Comparison of ENCODE assay signal across 17 cellular contexts in the genomic region with DNA sequence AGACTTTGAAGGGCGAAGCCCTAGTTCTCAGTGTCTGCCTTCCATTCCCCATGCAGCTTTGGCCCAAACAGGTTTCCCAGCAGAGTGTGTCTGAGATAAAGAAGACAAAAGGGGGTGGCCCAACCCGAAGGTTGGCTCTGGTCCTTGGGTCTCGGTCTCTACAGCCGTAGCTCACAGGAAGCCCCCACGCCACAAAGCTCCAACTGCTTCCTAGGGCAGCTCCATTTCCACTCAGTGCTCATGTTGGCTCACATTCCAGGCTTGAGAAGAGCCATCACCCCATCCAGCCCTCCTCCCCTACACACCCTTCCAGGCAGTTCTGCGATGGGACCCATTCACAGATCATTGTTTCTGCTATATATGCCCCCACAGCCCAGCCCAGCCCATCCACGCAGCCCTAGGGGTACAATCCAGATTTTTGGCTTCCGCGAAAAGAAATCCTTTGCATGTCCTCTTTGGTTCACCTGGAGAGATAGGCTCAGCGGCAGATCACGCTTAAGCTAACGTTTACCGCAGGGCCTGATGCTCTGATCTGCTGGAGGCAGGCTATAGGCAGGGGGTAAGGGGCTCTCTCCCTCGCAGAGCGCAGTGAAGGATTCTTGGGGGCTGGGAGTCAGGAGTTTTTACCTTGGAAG. TPM values are rescaled to one million over a fixed set of nuclear protein-coding genes. Genes with fewer than 3 reads are reported as not detected.
DNase-seq lines count a peak whose midpoint lies in the region; ATAC-seq and TF ChIP-seq lines count a peak whose summit lies in the region.
"Had no signal": no experiment of that assay in that cellular context is flagged by ENCODE, and none has a peak within 500 bp of the region (broad histone marks: within the 10 kb centered on the region; RNA-seq: fewer than 3 reads in every experiment).

No MANE protein-coding gene starts in this region.

- TF ChIP-seq CTCF in PC-3 (conservative IDR thresholded peaks at IDR 0.05; ENCODE audit: low read depth, low read length) (no peak), PC-9 (conservative IDR thresholded peaks at IDR 0.05) (no peak)

- no peak overlapping the region for H3K4me3 Mint-ChIP-seq in activated CD8-positive, alpha-beta memory T cell treated with anti-CD3 and anti-CD28 coated beads, Interleukin-2, amount 10 ng/mL, durations not matched to agents 7 days and 5 days

- no peaks in the 10 kb centered on the region for H3K36me3 Mint-ChIP-seq in activated CD8-positive, alpha-beta memory T cell treated with anti-CD3 and anti-CD28 coated beads, Interleukin-2, amount 10 ng/mL, durations not matched to agents 7 days and 5 days

- H2AFZ ChIP-seq in PC-3 (ENCODE audit: low read length) (no peak overlapping the region; the same call in 1 of the 2 replicates), PC-9 (no peak overlapping the region)

- H3K27ac Mint-ChIP-seq in activated CD8-positive, alpha-beta memory T cell treated with anti-CD3 and anti-CD28 coated beads, Interleukin-2, amount 10 ng/mL, durations not matched to agents 7 days and 5 days = no peak overlapping the region

- H3K27me3 ChIP-seq in PC-3 (ENCODE audit: low read length) (no peaks in the 10 kb centered on the region), skeletal muscle tissue (ENCODE audit: control insufficient read depth in 3 of 3, insufficient read depth in 3 of 3, low read length in 3 of 3) (peaks cover 22 to 68% (median 33%) of the 10 kb centered on the region in 3 donors), PC-9 (ENCODE audit: insufficient read depth, low read depth) (no peaks in the 10 kb centered on the region)

- H3K4me1 Mint-ChIP-seq in activated CD8-positive, alpha-beta memory T cell treated with anti-CD3 and anti-CD28 coated beads, Interleukin-2, amount 10 ng/mL, durations not matched to agents 7 days and 5 days = peaks cover 16% of the 10 kb centered on the region

- DNase-seq in activated CD8-positive, alpha-beta memory T cell treated with anti-CD3 and anti-CD28 coated beads for 24 hours = peak; percentile 56
- no peak for DNase-seq in activated CD8-positive, alpha-beta memory T cell treated with anti-CD3 and anti-CD28 coated beads, Interleukin-2, amount 10 ng/mL, durations not matched to agents 7 days and 5 days
- peak; percentile 31 for DNase-seq in PC-3
- peak; percentile 18 for DNase-seq in left kidney (ENCODE audit: low read depth, low spot score)
- DNase-seq in PC-9 = no peak
- DNase-seq in GM19238 (ENCODE audit: insufficient read length, low spot score) = no peak
- DNase-seq: heart right ventricle; left ventricle myocardium inferior; NCI-H2227 treated with DMSO at 0.1 percent for 48 hours; nucleus accumbens; stimulated activated CD4-positive, alpha-beta T cell treated with anti-CD3 and anti-CD28 coated beads, Interleukin-12 subunit alpha, Interleukin-12 subunit beta, amount 100 ng/mL, for 4 hours had no signal

- peaks cover 43% of the 10 kb centered on the region for H3K4me1 ChIP-seq in PC-3 (ENCODE audit: insufficient read depth, low read length)
- H3K4me1 ChIP-seq in skeletal muscle tissue (ENCODE audit: control insufficient read depth in 3 of 3, insufficient read depth in 3 of 3, low read length in 3 of 3) = peaks cover 0 to 43% (median 16%) of the 10 kb centered on the region in 3 donors
- no peaks in the 10 kb centered on the region for H3K4me1 ChIP-seq in PC-9 (replicated peaks; ENCODE audit: insufficient read depth)
- H3K4me1 ChIP-seq: Caco-2 had no signal

- peak overlapping the region; percentile 91 for H3K4me3 ChIP-seq in PC-3 (ENCODE audit: low read length)
- H3K4me3 ChIP-seq in skeletal muscle tissue (ENCODE audit: low read length in 3 of 3) = peak overlapping the region in 1 of 3 donors; percentile 78
- H3K4me3 ChIP-seq in PC-9 = no peak overlapping the region

- H3K36me3 ChIP-seq in PC-3 (ENCODE audit: low read depth, low read length) (no peaks in the 10 kb centered on the region), skeletal muscle tissue (ENCODE audit: control insufficient read depth in 3 of 3, insufficient read depth in 3 of 3, low read length in 3 of 3) (no peaks in the 10 kb centered on the region), PC-9 (ENCODE audit: low read depth) (no peaks in the 10 kb centered on the region)
- H3K36me3 ChIP-seq: heart right ventricle, left ventricle myocardium inferior had no signal

- POLR2A ChIA-PET in PC-3 (lab: Charles Lee; ENCODE audit: unreplicated experiment) = interaction anchor here (0.6 kb wide), 2 partner anchors 75 to 858 kb away, joined by 3 to 5 read pairs; no protein-coding TSS in a partner anchor
- POLR2A ChIA-PET in PC-9 (lab: Charles Lee; ENCODE audit: unreplicated experiment) = no interaction called here

- CTCF ChIA-PET in activated CD8-positive, alpha-beta memory T cell treated with anti-CD3 and anti-CD28 coated beads, Interleukin-2, amount 10 ng/mL, durations not matched to agents 7 days and 5 days (lab: Charles Lee) = interaction anchor here (0.6 to 3.2 kb wide), 4 partner anchors 12 to 66 kb away, joined by 3 to 12 read pairs (median 8); no protein-coding TSS in a partner anchor
- CTCF ChIA-PET in PC-3 (lab: Charles Lee) = interaction anchor here (0.6 to 0.7 kb wide), 2 partner anchors 8 to 822 kb away, joined by 3 read pairs; a partner anchor contains a TSS
- CTCF ChIA-PET in PC-9 (lab: Charles Lee) = interaction anchor here (0.6 kb wide), 1 partner anchor 781 kb away, joined by 3 read pairs; no protein-coding TSS in a partner anchor

- H3K27ac ChIP-seq in PC-3 (ENCODE audit: low read length) = peak overlapping the region; percentile 97
- no peak overlapping the region for H3K27ac ChIP-seq in skeletal muscle tissue (ENCODE audit: low read depth, low read length)
- H3K27ac ChIP-seq in PC-9 = no peak overlapping the region
- H3K27ac ChIP-seq: heart right ventricle, left ventricle myocardium inferior had no signal

- H4K20me1 ChIP-seq in PC-3 (ENCODE audit: low read length) (no peaks in the 10 kb centered on the region; the same call in 1 of the 2 replicates), PC-9 (ENCODE audit: insufficient read depth) (no peaks in the 10 kb centered on the region)

- no peak for ATAC-seq in activated CD8-positive, alpha-beta memory T cell treated with anti-CD3 and anti-CD28 coated beads, Interleukin-2, amount 10 ng/mL, durations not matched to agents 7 days and 5 days
- ATAC-seq in PC-3 (0 out of 2 replicates have a peak, but pooled peaks have one; percentile 1), HG02763 (IDR thresholded peaks at IDR 0.05; ENCODE audit: unreplicated experiment) (no peak)
- ATAC-seq: heart right ventricle, SK-N-SH treated with all-trans-retinoic acid at 6 μM for 48 hours had no signal

- H3F3A ChIP-seq in PC-3 (ENCODE audit: low read length, unreplicated experiment) (no peaks in the 10 kb centered on the region), PC-9 (ENCODE audit: insufficient read depth, low read depth) (peaks cover 14% of the 10 kb centered on the region)

- H3K79me2 ChIP-seq in PC-3 (ENCODE audit: low read length) (peaks cover 100% of the 10 kb centered on the region), PC-9 (ENCODE audit: low read depth) (no peaks in the 10 kb centered on the region)

- H3K9me3 ChIP-seq in PC-3 (ENCODE audit: low read length) = no peaks in the 10 kb centered on the region
- no peaks in the 10 kb centered on the region for H3K9me3 ChIP-seq in skeletal muscle tissue (ENCODE audit: control insufficient read depth in 3 of 3, low read length in 3 of 3)
- no peaks in the 10 kb centered on the region for H3K9me3 ChIP-seq in PC-9 (ENCODE audit: insufficient read depth, low read depth)
- H3K9me3 ChIP-seq: Caco-2, heart right ventricle, left ventricle myocardium inferior had no signal

- BruUV-seq in PC-3 (replicated peaks; lab: Mats Ljungman, UMichigan) = no TSS peak
- BruUV-seq in PC-9 (replicated peaks; lab: Mats Ljungman, UMichigan) = no TSS peak

- peak overlapping the region; percentile 99 for H3K4me2 ChIP-seq in PC-3 (ENCODE audit: low read length)
- no peak overlapping the region for H3K4me2 ChIP-seq in PC-9

- no peaks in the 10 kb centered on the region for H3K9me3 Mint-ChIP-seq in activated CD8-positive, alpha-beta memory T cell treated with anti-CD3 and anti-CD28 coated beads, Interleukin-2, amount 10 ng/mL, durations not matched to agents 7 days and 5 days (ENCODE audit: low read depth)

- H3K9me2 ChIP-seq in PC-3 (replicated peaks; ENCODE audit: low read length) = no peaks in the 10 kb centered on the region
- no peaks in the 10 kb centered on the region for H3K9me2 ChIP-seq in PC-9 (ENCODE audit: insufficient read depth)

- peak overlapping the region; percentile 97 for H3K9ac ChIP-seq in PC-3 (ENCODE audit: low read length)
- peak overlapping the region in 2 of 3 donors; percentile 23 to 92 for H3K9ac ChIP-seq in skeletal muscle tissue (ENCODE audit: low read depth in 1 of 3, low read length in 3 of 3)

- peaks cover 94% of the 10 kb centered on the region for H3K27me3 Mint-ChIP-seq in activated CD8-positive, alpha-beta memory T cell treated with anti-CD3 and anti-CD28 coated beads, Interleukin-2, amount 10 ng/mL, durations not matched to agents 7 days and 5 days

- intact Hi-C loops in PC-3 (cut with micrococcal nuclease) (no loop called here), PC-9 (cut with micrococcal nuclease; ENCODE audit: unreplicated experiment) (loop anchor here (10.0 kb wide), 2 partner anchors 554 to 1664 kb away; a partner anchor contains a TSS)

RNA-seq across cellular contexts. Expression of a gene that starts 6.2 kb away (rescaled TPM):
- not detected for total RNA-seq in activated CD8-positive, alpha-beta memory T cell treated with anti-CD3 and anti-CD28 coated beads, Interleukin-2, amount 10 ng/mL, durations not matched to agents 7 days and 5 days
- total RNA-seq in PC-3 (2014; rRNA removed) (26.6 and 31.4 TPM in 2 replicates), skeletal muscle tissue (2.1 TPM), PC-9 (2021) (0.26 and 0.43 TPM in 2 replicates)
- total RNA-seq: bronchial epithelial cell, heart right ventricle, left ventricle myocardium inferior, temporal lobe had no signal

RNA-seq across cellular contexts. Expression of a gene that starts 8.7 kb away (rescaled TPM):
- not detected for total RNA-seq in activated CD8-positive, alpha-beta memory T cell treated with anti-CD3 and anti-CD28 coated beads, Interleukin-2, amount 10 ng/mL, durations not matched to agents 7 days and 5 days
- total RNA-seq in PC-3 (2014; rRNA removed) (12.1 and 14.9 TPM in 2 replicates), skeletal muscle tissue (0.52 TPM), PC-9 (2021) (0.35 and 0.40 TPM in 2 replicates)
- total RNA-seq: heart right ventricle, left ventricle myocardium inferior, temporal lobe had no signal

RNA-seq across cellular contexts. Expression of a gene that starts 17.1 kb away (rescaled TPM):
- total RNA-seq in activated CD8-positive, alpha-beta memory T cell treated with anti-CD3 and anti-CD28 coated beads, Interleukin-2, amount 10 ng/mL, durations not matched to agents 7 days and 5 days = not detected
- total RNA-seq in PC-3 (2014; rRNA removed) (36.0 and 46.1 TPM in 2 replicates), skeletal muscle tissue (13.6 TPM), PC-9 (2021) (not detected in 2 replicates)
- total RNA-seq: bronchial epithelial cell, left ventricle myocardium inferior, temporal lobe had no signal

RNA-seq across cellular contexts. Expression of a gene that starts 25.9 kb away (rescaled TPM):
- not detected for total RNA-seq in activated CD8-positive, alpha-beta memory T cell treated with anti-CD3 and anti-CD28 coated beads, Interleukin-2, amount 10 ng/mL, durations not matched to agents 7 days and 5 days
- total RNA-seq in PC-3 (2014; rRNA removed) (69.0 and 85.3 TPM in 2 replicates), skeletal muscle tissue (7.8 TPM), PC-9 (2021) (1.9 and 2.5 TPM in 2 replicates)
- total RNA-seq: bronchial epithelial cell, heart right ventricle, left ventricle myocardium inferior had no signal

RNA-seq across cellular contexts. Expression of a gene that starts 34.7 kb away (rescaled TPM):
- total RNA-seq in activated CD8-positive, alpha-beta memory T cell treated with anti-CD3 and anti-CD28 coated beads, Interleukin-2, amount 10 ng/mL, durations not matched to agents 7 days and 5 days = not detected
- 2.6 and 2.8 TPM in 2 replicates for total RNA-seq in PC-3 (2014; rRNA removed)
- 1.6 TPM for total RNA-seq in skeletal muscle tissue
- total RNA-seq in PC-9 (2021) = not detected in 2 replicates
- total RNA-seq: bronchial epithelial cell, heart right ventricle, temporal lobe had no signal

Comparison
In these comparisons a context has a peak if more than half of its experiments do, and no peak if none do; other contexts are left out.
1. DNase-seq: peak in activated CD8-positive, alpha-beta memory T cell treated with anti-CD3 and anti-CD28 coated beads for 24 hours (single experiment), PC-3 (single experiment) and left kidney (single experiment); none in activated CD8-positive, alpha-beta memory T cell treated with anti-CD3 and anti-CD28 coated beads, Interleukin-2, amount 10 ng/mL, durations not matched to agents 7 days and 5 days (single experiment), PC-9 (0 of 2) and GM19238 (single experiment).
2. RNA of a gene that starts 17.1 kb away (total RNA-seq): 36.0 to 46.1 TPM in PC-3 and 13.6 TPM in skeletal muscle tissue (single experiment); not detected in activated CD8-positive, alpha-beta memory T cell treated with anti-CD3 and anti-CD28 coated beads, Interleukin-2, amount 10 ng/mL, durations not matched to agents 7 days and 5 days and not detected in PC-9; every median in the first group is over 10 times any median in the second.